1 cellular context compared by ENCODE assay signal in genomic region chr14:101330416-101331140, GRCh38.
TF ChIP-seq lines count a peak whose summit lies in the region.

No MANE protein-coding gene starts in this region.

TF ChIP-seq in HepG2, 621 proteins besides CTCF, POLR2A, EP300 and RAD21 (continued from another document):
- TF ChIP-seq ZNF180 (CRISPR knock-in tag; IDR thresholded peaks at IDR 0.05; ENCODE audit: borderline replicate concordance, low read depth) (0 out of 2 replicates have a peak, but pooled peaks have one; percentile 46), HOXA5 (CRISPR knock-in tag; IDR thresholded peaks at IDR 0.05) (no peak), TMF1 (CRISPR knock-in tag; IDR thresholded peaks at IDR 0.05; ENCODE audit: low read depth) (no peak), STAT6 (CRISPR knock-in tag; IDR thresholded peaks at IDR 0.05; ENCODE audit: borderline replicate concordance) (no peak), ZNF563 (CRISPR knock-in tag; IDR thresholded peaks at IDR 0.05) (0 out of 2 replicates have a peak, but pooled peaks have one; percentile 51), FLYWCH1 (CRISPR knock-in tag; IDR thresholded peaks at IDR 0.05) (no peak), ZNF264 (CRISPR knock-in tag; IDR thresholded peaks at IDR 0.05) (peak; percentile 93), DPF2 (CRISPR knock-in tag; IDR thresholded peaks at IDR 0.05; ENCODE audit: borderline replicate concordance, low read depth) (0 out of 2 replicates have a peak, but pooled peaks have one; percentile 29), THAP8 (CRISPR knock-in tag; IDR thresholded peaks at IDR 0.05; ENCODE audit: borderline replicate concordance) (no peak), HOXA3 (CRISPR knock-in tag; IDR thresholded peaks at IDR 0.05) (peak; percentile 53; the same call in 1 of the 2 replicates), HMG20A (CRISPR knock-in tag; IDR thresholded peaks at IDR 0.05; ENCODE audit: borderline replicate concordance) (peak; percentile 92; the same call in 1 of the 2 replicates), ZNF33A (CRISPR knock-in tag; IDR thresholded peaks at IDR 0.05; ENCODE audit: borderline replicate concordance) (no peak), ZNF484 (CRISPR knock-in tag; IDR thresholded peaks at IDR 0.05; ENCODE audit: borderline replicate concordance, low read depth) (no peak), ZNF232 (CRISPR knock-in tag; IDR thresholded peaks at IDR 0.05; ENCODE audit: borderline replicate concordance) (0 out of 2 replicates have a peak, but pooled peaks have one; percentile 41), KAT2B (IDR thresholded peaks at IDR 0.05; ENCODE audit: borderline replicate concordance, low read depth, low read length) (no peak), RARG (CRISPR knock-in tag; IDR thresholded peaks at IDR 0.05; ENCODE audit: low read depth) (no peak), HES4 (CRISPR knock-in tag; IDR thresholded peaks at IDR 0.05; ENCODE audit: borderline replicate concordance) (no peak), MXD1 (CRISPR knock-in tag; IDR thresholded peaks at IDR 0.05) (no peak), ELF1 (CRISPR knock-in tag; IDR thresholded peaks at IDR 0.05) (0 out of 2 replicates have a peak, but pooled peaks have one; percentile 42), ESRRA (CRISPR knock-in tag; IDR thresholded peaks at IDR 0.05; ENCODE audit: low read depth) (0 out of 2 replicates have a peak, but pooled peaks have one; percentile 25), SNAI1 (CRISPR knock-in tag; IDR thresholded peaks at IDR 0.05; ENCODE audit: borderline replicate concordance) (no peak), ZBTB43 (CRISPR knock-in tag; conservative IDR thresholded peaks at IDR 0.05) (peak; percentile 65; the same call in 1 of the 2 replicates), ZHX1 (CRISPR knock-in tag; IDR thresholded peaks at IDR 0.05; ENCODE audit: low read depth) (no peak), HOMEZ (CRISPR knock-in tag; IDR thresholded peaks at IDR 0.05; ENCODE audit: low read depth) (peak; percentile 28; the same call in 1 of the 2 replicates), CHCHD3 (CRISPR knock-in tag; IDR thresholded peaks at IDR 0.05) (no peak), PCBP2 (optimal IDR thresholded peaks at IDR 0.05; ENCODE audit: low read depth, low read length, poor library complexity, severe bottlenecking) (no peak), ZNF777 (CRISPR knock-in tag; IDR thresholded peaks at IDR 0.05) (0 out of 2 replicates have a peak, but pooled peaks have one; percentile 35), HCFC1 (IDR thresholded peaks at IDR 0.05; ENCODE audit: low read depth, low read length) (no peak), ZFP36 (IDR thresholded peaks at IDR 0.05; ENCODE audit: borderline replicate concordance, low read depth, low read length, partially characterized antibody) (no peak), JARID2 (CRISPR knock-in tag; IDR thresholded peaks at IDR 0.05; ENCODE audit: insufficient replicate concordance) (no peak), HDAC6 (IDR thresholded peaks at IDR 0.05; ENCODE audit: low read depth, low read length) (no peak), NR2F1 (CRISPR knock-in tag; IDR thresholded peaks at IDR 0.05) (peak; percentile 60 to 84; a peak in 3 of 4 replicates), RARA (CRISPR knock-in tag; IDR thresholded peaks at IDR 0.05) (peak; percentile 95), ZFP37 (CRISPR knock-in tag; IDR thresholded peaks at IDR 0.05; ENCODE audit: borderline replicate concordance) (peak; percentile 85; the same call in 1 of the 2 replicates), ZBTB38 (CRISPR knock-in tag; IDR thresholded peaks at IDR 0.05) (peak; percentile 72; the same call in 1 of the 2 replicates), ZNF331 (CRISPR knock-in tag; IDR thresholded peaks at IDR 0.05) (peak; percentile 60; the same call in 1 of the 2 replicates), POLR2AphosphoS2 (IDR thresholded peaks at IDR 0.05; ENCODE audit: low read depth, low read length) (no peak), RXRB (CRISPR knock-in tag; IDR thresholded peaks at IDR 0.05; ENCODE audit: borderline replicate concordance) (peak; percentile 90), SP5 (CRISPR knock-in tag; IDR thresholded peaks at IDR 0.05; ENCODE audit: borderline replicate concordance, low read depth) (peak; percentile 76), ETV5 (CRISPR knock-in tag; IDR thresholded peaks at IDR 0.05; ENCODE audit: borderline replicate concordance) (peak; percentile 62; the same call in 1 of the 2 replicates), ZMAT3 (CRISPR knock-in tag; conservative IDR thresholded peaks at IDR 0.05) (0 out of 2 replicates have a peak, but pooled peaks have one; percentile 50), PHF5A (CRISPR knock-in tag; IDR thresholded peaks at IDR 0.05; ENCODE audit: low read depth, unreplicated experiment) (peak; percentile 38), ZNF20 (CRISPR knock-in tag; IDR thresholded peaks at IDR 0.05) (no peak), ZNF234 (CRISPR knock-in tag; conservative IDR thresholded peaks at IDR 0.05) (no peak), HIC2 (CRISPR knock-in tag; IDR thresholded peaks at IDR 0.05; ENCODE audit: low read depth) (peak; percentile 70; the same call in 1 of the 2 replicates), IKZF5 (CRISPR knock-in tag; IDR thresholded peaks at IDR 0.05) (peak; percentile 82; the same call in 1 of the 2 replicates), ZC3H13 (CRISPR knock-in tag; IDR thresholded peaks at IDR 0.05) (peak; percentile 36; the same call in 1 of the 2 replicates), SRSF9 (IDR thresholded peaks at IDR 0.05; ENCODE audit: borderline replicate concordance, insufficient read depth, low read depth, low read length, poor library complexity, severe bottlenecking) (no peak), HNRNPLL (IDR thresholded peaks at IDR 0.05; ENCODE audit: low read depth, low read length, poor library complexity, severe bottlenecking) (no peak), ZNF607 (CRISPR knock-in tag; IDR thresholded peaks at IDR 0.05; ENCODE audit: borderline replicate concordance) (no peak), MEIS2 (CRISPR knock-in tag; IDR thresholded peaks at IDR 0.05) (peak; percentile 79)
